Comparison of ENCODE assay signal across 12 cellular contexts in the genomic region with DNA sequence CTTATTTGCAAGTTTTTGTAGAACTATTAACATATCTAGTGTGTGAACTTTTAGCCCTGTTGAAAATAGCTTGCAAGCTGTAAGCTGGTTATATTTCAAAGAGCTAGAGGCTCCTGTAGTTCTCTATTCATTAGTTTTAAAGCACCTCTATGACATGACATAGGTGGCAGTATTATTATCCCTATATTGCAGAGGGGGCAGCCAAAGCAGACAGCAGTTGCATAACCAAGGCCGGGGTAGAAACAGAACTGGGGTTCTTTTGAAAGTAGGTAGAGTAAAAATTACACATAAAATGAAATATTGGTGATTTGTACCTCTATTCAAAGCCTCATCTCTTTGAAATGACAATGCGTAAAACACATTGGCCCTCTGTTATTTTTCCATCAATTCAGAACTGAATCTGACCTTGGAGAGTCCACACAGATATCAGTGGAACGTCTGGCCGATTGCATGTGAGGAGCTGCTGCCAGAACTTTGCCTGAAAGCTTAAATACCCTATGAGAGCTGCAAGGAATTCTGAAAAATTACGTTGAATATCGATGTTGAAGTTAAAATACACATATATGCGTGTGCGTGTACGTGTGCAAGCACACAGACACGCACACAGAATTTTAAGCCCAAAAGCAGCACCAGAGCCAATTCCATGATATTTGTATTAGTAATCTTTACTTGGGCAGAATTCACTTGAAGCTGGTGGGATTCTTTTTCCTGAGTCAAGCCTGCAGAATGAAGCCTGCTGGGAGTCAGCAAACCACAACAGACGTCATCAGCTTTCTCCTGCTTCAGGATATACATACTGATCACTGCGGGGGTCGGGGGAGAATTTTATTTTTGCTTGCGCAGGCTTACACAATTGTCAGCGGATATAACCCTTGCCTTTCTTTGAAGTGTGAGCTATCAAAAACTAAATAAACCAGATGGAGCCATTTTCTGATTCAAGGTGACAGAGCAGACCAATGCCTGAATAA.
A peak's percentile ranks its signal among the peaks of the same experiment; 100 is the strongest.
DNase-seq lines count a peak whose midpoint lies in the region; ATAC-seq and TF ChIP-seq lines count a peak whose summit lies in the region.
"Had no signal": no experiment of that assay in that cellular context is flagged by ENCODE, and none has a peak within 500 bp of the region (broad histone marks: within the 10 kb centered on the region; RNA-seq: fewer than 3 reads in every experiment).

No MANE protein-coding gene starts in this region.

- H4K20me1 ChIP-seq in PC-3 (ENCODE audit: low read length): no peaks in the 10 kb centered on the region

- no peaks in the 10 kb centered on the region for H3K79me2 ChIP-seq in PC-3 (ENCODE audit: low read length)

- H3K36me3 ChIP-seq in PC-3 (ENCODE audit: low read depth, low read length) (no peaks in the 10 kb centered on the region), neuron (ENCODE audit: insufficient read depth, low read length) (no peaks in the 10 kb centered on the region), colonic mucosa (no peaks in the 10 kb centered on the region)

- H3K4me3 ChIP-seq in PC-3 (ENCODE audit: low read length) (no peak overlapping the region), coronary artery (peak overlapping the region; percentile 6), neuron (ENCODE audit: low read length) (no peak overlapping the region), colonic mucosa (no peak overlapping the region)

- POLR2A ChIA-PET in PC-3 (lab: Charles Lee; ENCODE audit: unreplicated experiment): interaction anchor here (0.8 kb wide), 1 partner anchor 103 kb away, joined by 4 read pairs; no protein-coding TSS in a partner anchor

- H3K9ac ChIP-seq in PC-3 (ENCODE audit: low read length) (peak overlapping the region; percentile 53), colonic mucosa (ENCODE audit: low read depth in 2 of 2, low read length in 2 of 2) (no peak overlapping the region)

- intact Hi-C loops in PC-3 (cut with micrococcal nuclease): no loop called here
- intact Hi-C loops in colonic mucosa (cut with DNase I): no loop called here

- H2AFZ ChIP-seq in PC-3 (ENCODE audit: low read length) (peak overlapping the region; percentile 47; the same call in 1 of the 2 replicates), neuron (ENCODE audit: low read depth, low read length) (peak overlapping the region; percentile 63)

- CTCF ChIA-PET in PC-3 (lab: Charles Lee): interaction anchor here (0.6 kb wide), 1 partner anchor 845 kb away, joined by 7 read pairs; no protein-coding TSS in a partner anchor

- H3K4me2 ChIP-seq in PC-3 (ENCODE audit: low read length): peak overlapping the region; percentile 46

- ATAC-seq in PC-3 (peak; percentile 56), GM21825 (IDR thresholded peaks at IDR 0.05; ENCODE audit: unreplicated experiment) (no peak), GM19324 (IDR thresholded peaks at IDR 0.05; ENCODE audit: low FRiP score, unreplicated experiment) (no peak)

- H3K27me3 ChIP-seq in PC-3 (ENCODE audit: low read length) (no peaks in the 10 kb centered on the region), neuron (ENCODE audit: insufficient read depth, low read length) (no peaks in the 10 kb centered on the region), colonic mucosa (no peaks in the 10 kb centered on the region)

- H3K9me3 ChIP-seq in PC-3 (ENCODE audit: low read length) (no peaks in the 10 kb centered on the region), neuron (ENCODE audit: low read length) (no peaks in the 10 kb centered on the region), colonic mucosa (no peaks in the 10 kb centered on the region)

- DNase-seq in ELF-1 (ENCODE audit: low read depth, low spot score) (peak; percentile 15), PC-3 (peak; percentile 78), coronary artery (ENCODE audit: low spot score) (no peak), colonic mucosa (no peak), DMS53 (lab: John Stamatoyannopoulos, UW) (no peak)
- DNase-seq: aorta, glutamatergic neuron, naive B cell, NCI-H2171 had no signal

- H3K27ac ChIP-seq in PC-3 (ENCODE audit: low read length): peak overlapping the region; percentile 84
- H3K27ac ChIP-seq in coronary artery: no peak overlapping the region
- H3K27ac ChIP-seq in colonic mucosa: no peak overlapping the region

- no peaks in the 10 kb centered on the region for H3F3A ChIP-seq in PC-3 (ENCODE audit: low read length, unreplicated experiment)

- TF ChIP-seq CTCF in PC-3 (conservative IDR thresholded peaks at IDR 0.05; ENCODE audit: low read depth, low read length): no peak
- no peak for TF ChIP-seq CTCF in coronary artery (IDR thresholded peaks at IDR 0.05)
- no peak for TF ChIP-seq CTCF in colonic mucosa (IDR thresholded peaks at IDR 0.05)

- no peaks in the 10 kb centered on the region for H3K9me2 ChIP-seq in PC-3 (replicated peaks; ENCODE audit: low read length)

- H3K4me1 ChIP-seq in PC-3 (ENCODE audit: insufficient read depth, low read length) (peaks cover 27% of the 10 kb centered on the region), neuron (ENCODE audit: insufficient read depth, low read length) (peaks cover 7% of the 10 kb centered on the region), colonic mucosa (no peaks in the 10 kb centered on the region)

- no TSS peak for BruUV-seq in PC-3 (replicated peaks; lab: Mats Ljungman, UMichigan)

Comparison
In these comparisons a context has a peak if more than half of its experiments do, and no peak if none do; other contexts are left out.
1. DNase-seq: peak in ELF-1 (single experiment) and PC-3 (single experiment); none in coronary artery (single experiment), colonic mucosa (single experiment) and DMS53 (single experiment).